In the genomic region with DNA sequence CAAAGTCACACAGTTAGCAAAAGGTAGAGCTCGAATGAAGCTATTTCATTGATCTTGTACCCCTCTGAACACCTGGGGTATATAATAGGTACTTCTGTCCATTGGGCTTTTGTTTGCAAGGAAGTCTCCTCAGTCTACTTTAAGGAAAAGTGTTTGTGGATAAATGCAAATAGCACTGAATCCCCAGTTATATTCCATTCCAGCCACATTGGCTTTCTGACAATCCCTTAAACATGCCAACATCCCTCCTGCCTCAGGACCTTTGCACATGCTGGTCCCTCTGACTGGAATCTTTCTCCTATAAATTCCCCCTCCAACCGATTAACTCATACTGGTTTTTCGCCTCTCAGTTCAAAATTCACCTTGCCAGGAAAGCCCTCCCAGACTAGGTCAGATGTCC, we compare ENCODE assay signal across 23 cellular contexts.
"Had no signal": no experiment of that assay in that cellular context is flagged by ENCODE, and none has a peak within 500 bp of the region (broad histone marks: within the 10 kb centered on the region; RNA-seq: fewer than 3 reads in every experiment).

No MANE protein-coding gene starts in this region.

- H3K27me3 Mint-ChIP-seq: activated CD4-positive, alpha-beta T cell treated with anti-CD3 and anti-CD28 coated beads for 36 hours; activated naive CD8-positive, alpha-beta T cell; central memory CD8-positive, alpha-beta T cell; memory B cell; stimulated activated naive CD8-positive, alpha-beta T cell treated with anti-CD3 and anti-CD28 coated beads, Interleukin-15, Interleukin-2, amounts not matched to agents 100 ng/mL and 50 ng/mL, for 24 hours; T-cell had no signal

- H3K9me3 ChIP-seq: adrenal gland, breast epithelium, heart left ventricle, thyroid gland had no signal

- H3K27ac Mint-ChIP-seq: activated naive CD8-positive, alpha-beta T cell; endodermal cell; memory B cell; nephron progenitor cell; stimulated activated naive CD8-positive, alpha-beta T cell treated with anti-CD3 and anti-CD28 coated beads, Interleukin-15, Interleukin-2, amounts not matched to agents 100 ng/mL and 50 ng/mL, for 24 hours; T-cell had no signal

- H3K4me1 Mint-ChIP-seq: memory B cell had no signal

- H3K27ac ChIP-seq: adrenal gland, breast epithelium, coronary artery, heart left ventricle, parathyroid adenoma, thyroid gland had no signal

- H3K36me3 ChIP-seq: breast epithelium had no signal

- H2AFZ ChIP-seq: parathyroid adenoma had no signal

- H3K27me3 ChIP-seq: adrenal gland, breast epithelium, heart left ventricle, thyroid gland had no signal

- H3K4me3 ChIP-seq: adrenal gland, breast epithelium, coronary artery, heart left ventricle, thyroid gland had no signal

- H3K9ac ChIP-seq: parathyroid adenoma had no signal

- H3K36me3 Mint-ChIP-seq: memory B cell had no signal

- H3K4me1 ChIP-seq: breast epithelium, parathyroid adenoma, thyroid gland had no signal

- ATAC-seq: activated CD4-positive, alpha-beta T cell treated with anti-CD3 and anti-CD28 coated beads for 36 hours; left cardiac atrium; right cardiac atrium; SK-N-SH treated with all-trans-retinoic acid at 6 μM for 48 hours had no signal

- H3K4me3 Mint-ChIP-seq: activated CD4-positive, alpha-beta T cell treated with anti-CD3 and anti-CD28 coated beads for 36 hours; activated naive CD8-positive, alpha-beta T cell; central memory CD8-positive, alpha-beta T cell; endodermal cell; memory B cell; nephron progenitor cell; stimulated activated naive CD8-positive, alpha-beta T cell treated with anti-CD3 and anti-CD28 coated beads, Interleukin-15, Interleukin-2, amounts not matched to agents 100 ng/mL and 50 ng/mL, for 24 hours; T-cell had no signal

- H3K9me3 Mint-ChIP-seq: central memory CD8-positive, alpha-beta T cell; endodermal cell; nephron progenitor cell; stimulated activated naive CD8-positive, alpha-beta T cell treated with anti-CD3 and anti-CD28 coated beads, Interleukin-15, Interleukin-2, amounts not matched to agents 100 ng/mL and 50 ng/mL, for 24 hours had no signal

- DNase-seq: activated CD4-positive, alpha-beta T cell treated with anti-CD3 and anti-CD28 coated beads for 36 hours; activated CD4-positive, alpha-beta T cell treated with anti-CD3 and anti-CD28 coated beads, Interleukin-2, amount 50 U/mL, for 4 hours; activated gamma-delta T cell treated with Interleukin-2 at 50 U/mL for 16 hours; endodermal cell; heart left ventricle; left cardiac atrium; nephron progenitor cell; nucleus accumbens; right cardiac atrium; stimulated activated CD4-positive, alpha-beta T cell treated with anti-CD3 and anti-CD28 coated beads, Interleukin-4, amount 100 ng/mL, for 24 hours; substantia nigra; T-cell; T-helper 9 cell; thyroid gland had no signal
